In the genomic region with DNA sequence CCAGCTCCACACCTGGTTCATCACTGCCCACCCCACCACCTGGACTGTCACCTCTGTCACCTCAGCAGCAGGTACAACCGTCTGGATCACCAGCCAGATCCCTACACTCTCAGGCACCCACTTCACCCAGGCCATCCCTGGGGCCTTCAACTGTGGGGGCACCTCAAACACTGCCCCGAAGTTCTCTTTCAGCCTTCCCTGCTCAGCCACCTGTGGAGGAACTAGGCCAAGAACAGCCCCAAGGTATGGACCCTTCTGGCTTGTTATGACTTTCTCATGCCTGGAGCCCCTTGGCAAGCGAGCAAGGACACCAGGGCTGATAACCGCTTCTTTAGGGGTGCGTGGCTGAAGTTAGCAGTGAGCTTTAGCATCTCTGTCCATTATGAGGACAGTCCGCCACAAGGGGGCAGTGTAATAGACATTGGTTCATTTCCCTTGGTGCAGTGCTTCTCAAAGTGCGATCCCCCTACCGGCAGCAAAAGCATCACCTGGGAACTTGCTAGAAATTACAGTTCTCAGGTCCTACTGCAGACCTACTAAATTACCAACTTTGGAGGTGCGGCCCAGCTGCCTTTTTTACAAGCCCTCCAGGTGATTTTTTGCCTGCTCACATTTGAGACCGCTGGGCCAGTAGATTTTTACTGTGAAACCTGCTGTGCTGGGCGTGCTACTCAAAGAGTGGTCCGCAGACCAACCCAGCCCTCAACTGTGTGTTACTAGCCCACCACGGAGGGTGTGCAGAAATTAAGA, we compare ENCODE assay signal across 8 cellular contexts.
DNase-seq lines count a peak whose midpoint lies in the region; ATAC-seq and TF ChIP-seq lines count a peak whose summit lies in the region.

No MANE protein-coding gene starts in this region.

- ATAC-seq in HG03139 (IDR thresholded peaks at IDR 0.05; ENCODE audit: unreplicated experiment): peak; percentile 63
- no peak for ATAC-seq in GM18858 (IDR thresholded peaks at IDR 0.05; ENCODE audit: unreplicated experiment)

- peak; percentile 82 for DNase-seq in NCI-H510A (lab: John Stamatoyannopoulos, UW)
- DNase-seq in activated CD4-positive, CD25-positive, alpha-beta regulatory T cell treated with anti-CD3 and anti-CD28 coated beads, Interleukin-2, amount 50 U/mL, for 16 hours (ENCODE audit: low read depth, low spot score): peak; percentile 88
- DNase-seq in central memory CD4-positive, alpha-beta T cell: peak; percentile 84
- DNase-seq in kidney tubule cell (ENCODE audit: low spot score): peak; percentile 90
- peak; percentile 96 to 98 for DNase-seq in stimulated activated CD4-positive, alpha-beta T cell treated with anti-CD3 and anti-CD28 coated beads, Interleukin-2, amount 100 ng/mL, for 48 hours

- peak; percentile 97 for TF ChIP-seq CTCF in GM12872 (IDR thresholded peaks at IDR 0.05; ENCODE audit: insufficient read depth, low read depth, low read length)
